In genomic region chr19:50476943-50477264, GRCh38 we compare ENCODE assay signal across 8 cellular contexts. TPM values are rescaled to one million over a fixed set of nuclear protein-coding genes. Genes with fewer than 3 reads are reported as not detected.
DNase-seq lines count a peak whose midpoint lies in the region; ATAC-seq and TF ChIP-seq lines count a peak whose summit lies in the region.

No MANE protein-coding gene starts in this region.

- peak overlapping the region; percentile 76 to 81 (median 80) for H3K27ac ChIP-seq in sigmoid colon

- TF ChIP-seq POLR2A in sigmoid colon (IDR thresholded peaks at IDR 0.05), result no peak

- DNase-seq in GM12865 (ENCODE audit: low read depth), result no peak
- DNase-seq in T-helper 17 cell, result no peak
- no peak for DNase-seq in fibroblast of the aortic adventitia (ENCODE audit: low read depth)
- no peak for DNase-seq in sigmoid colon
- DNase-seq in posterior cingulate gyrus, result no peak
- DNase-seq in head of caudate nucleus, result no peak

- peaks cover 0 to 26% (median 15%) of the 10 kb centered on the region in 4 donors for H3K4me1 ChIP-seq in sigmoid colon

- peak overlapping the region; percentile 93 for H3K27ac Mint-ChIP-seq in T-helper 17 cell

- TF ChIP-seq CTCF in GM12865 (IDR thresholded peaks at IDR 0.05; ENCODE audit: insufficient read depth, low read depth, low read length, missing control alignments) (no peak), fibroblast of the aortic adventitia (IDR thresholded peaks at IDR 0.05; ENCODE audit: insufficient read depth, low read length) (no peak), sigmoid colon (IDR thresholded peaks at IDR 0.05) (no peak)

- H3K36me3 Mint-ChIP-seq in T-helper 17 cell (ENCODE audit: low read depth), result peaks cover 3% of the 10 kb centered on the region

- H3K9me3 ChIP-seq in T-helper 17 cell (ENCODE audit: control insufficient read depth, low read length, poor library complexity, severe bottlenecking) (no peaks in the 10 kb centered on the region), sigmoid colon (no peaks in the 10 kb centered on the region)

- intact Hi-C loops in sigmoid colon (cut with DNase I), result loop anchor here (1.0 to 2.0 kb wide), 2 partner anchors 34 to 100 kb away; partner anchors contain the start of genes JOSD2 and NR1H2
- intact Hi-C loops in posterior cingulate gyrus (cut with DNase I), result loop anchor here (2.0 kb wide), 1 partner anchor 34 kb away; the partner anchor contains the start of gene JOSD2
- intact Hi-C loops in head of caudate nucleus (cut with DNase I), result loop anchor here (2.0 to 5.0 kb wide), 2 partner anchors 34 to 95 kb away; partner anchors contain the start of genes JOSD2 and POLD1

- H3K4me3 ChIP-seq in GM12865 (ENCODE audit: low read depth, low read length) (peak overlapping the region; percentile 88), fibroblast of the aortic adventitia (ENCODE audit: low read depth, low read length) (peak overlapping the region; percentile 97), sigmoid colon (peak overlapping the region; percentile 75 to 95 (median 88))

- peaks cover 12 to 36% (median 18%) of the 10 kb centered on the region in 4 donors for H3K36me3 ChIP-seq in sigmoid colon

- 20 to 22% methylated on average over 17 of the region's 17 CpGs for WGBS in sigmoid colon, 2 donors

- no peaks in the 10 kb centered on the region for H3K27me3 ChIP-seq in sigmoid colon

- no peak for TF ChIP-seq EP300 in sigmoid colon (IDR thresholded peaks at IDR 0.05)

- H3K4me3 Mint-ChIP-seq in T-helper 17 cell, result peak overlapping the region; percentile 98

- peaks cover 26% of the 10 kb centered on the region for H3K4me1 Mint-ChIP-seq in T-helper 17 cell

- ATAC-seq in T-helper 17 cell (no peak), HG03039 (IDR thresholded peaks at IDR 0.05; ENCODE audit: unreplicated experiment) (no peak), HG03025 (IDR thresholded peaks at IDR 0.05; ENCODE audit: low FRiP score, unreplicated experiment) (no peak)

- H3K27me3 Mint-ChIP-seq in T-helper 17 cell, result no peaks in the 10 kb centered on the region

RNA-seq across cellular contexts. Expression of gene GARIN5A, which starts 0.3 kb away (rescaled TPM):
- total RNA-seq in T-helper 17 cell (under 1 TPM in 1 of 2 donors, not detected in 1; 0.22 TPM), fibroblast of the aortic adventitia (ENCODE audit: low replicate concordance) (not detected in 2 replicates), sigmoid colon (1 to 10 TPM in 2 of 4 donors, under 1 TPM in 1, not detected in 1; 0.36 to 7.1 (median 1.2) TPM)
- 1 to 10 TPM in 2 of 3 donors, not detected in 1; 1.6 to 2.8 TPM for polyA plus RNA-seq in sigmoid colon

RNA-seq across cellular contexts. Expression of gene EMC10, which starts 0.6 kb away (rescaled TPM):
- 10 to 100 TPM; 76.6 to 78.5 TPM for total RNA-seq in T-helper 17 cell
- total RNA-seq in fibroblast of the aortic adventitia (ENCODE audit: low replicate concordance), result 22.8 and 35.2 TPM in 2 replicates
- 10 to 100 TPM; 38.5 to 48.5 (median 42.3) TPM for total RNA-seq in sigmoid colon
- polyA plus RNA-seq in sigmoid colon, result 100 to 1,000 TPM in 1 of 3 donors, 10 to 100 TPM in 2; 34.2 to 140 (median 41.8) TPM

RNA-seq across cellular contexts. Expression of gene JOSD2, which starts 34.1 kb away (rescaled TPM):
- total RNA-seq in T-helper 17 cell (10 to 100 TPM; 14.9 to 18.0 TPM), fibroblast of the aortic adventitia (ENCODE audit: low replicate concordance) (12.1 and 26.7 TPM in 2 replicates), sigmoid colon (10 to 100 TPM; 23.5 to 47.9 (median 33.7) TPM)
- 10 to 100 TPM; 55.3 to 85.1 (median 65.7) TPM for polyA plus RNA-seq in sigmoid colon

RNA-seq across cellular contexts. Expression of gene ASPDH, which starts 36.8 kb away (rescaled TPM):
- total RNA-seq in T-helper 17 cell (not detected), fibroblast of the aortic adventitia (ENCODE audit: low replicate concordance) (not detected in 2 replicates), sigmoid colon (not detected)
- polyA plus RNA-seq in sigmoid colon, result not detected

RNA-seq across cellular contexts. Expression of gene MYBPC2, which starts 44.2 kb away (rescaled TPM):
- total RNA-seq in T-helper 17 cell (under 1 TPM; 0.07 to 0.08 TPM), fibroblast of the aortic adventitia (ENCODE audit: low replicate concordance) (not detected in 2 replicates), sigmoid colon (not detected)
- under 1 TPM in 1 of 3 donors, not detected in 2; 0.95 TPM for polyA plus RNA-seq in sigmoid colon
